ENCODE assay signal across 8 cellular contexts in genomic region chr5:87120518-87121314, GRCh38.
DNase-seq lines count a peak whose midpoint lies in the region; ATAC-seq, FAIRE-seq and TF ChIP-seq lines count a peak whose summit lies in the region.

No MANE protein-coding gene starts in this region.

- TF ChIP-seq CTCF in endothelial cell of umbilical vein (IDR thresholded peaks at IDR 0.05; ENCODE audit: extremely low read depth in 1 of 2, insufficient read depth in 1 of 2, low read depth in 1 of 2, low read length in 2 of 2) (no peak), suprapubic skin (IDR thresholded peaks at IDR 0.05) (no peak)

- H2AFZ ChIP-seq in endothelial cell of umbilical vein (ENCODE audit: low read depth, low read length): peak overlapping the region; percentile 60

- H3K9ac ChIP-seq in endothelial cell of umbilical vein (replicated peaks; ENCODE audit: extremely low read depth, insufficient read depth, low read length): peak overlapping the region; percentile 79

- H3K79me2 ChIP-seq in endothelial cell of umbilical vein (ENCODE audit: control insufficient read depth, insufficient read depth, low read length): no peaks in the 10 kb centered on the region

- WGBS in suprapubic skin: 20% methylated on average over 2 of the region's 2 CpGs

- peak; percentile 86 for FAIRE-seq in endothelial cell of umbilical vein (lab: Jason Lieb, UNC)

- dilution Hi-C loops in endothelial cell of umbilical vein (cut with MboI; ENCODE audit: extremely low pct_ligation_motif_present, low sequenced_read_pairs): no loop called here

- POLR2A ChIA-PET in endothelial cell of umbilical vein (lab: Charles Lee): interaction anchor here (0.8 to 1.4 kb wide), 2 partner anchors 74 to 147 kb away, joined by 3 to 4 read pairs; partner anchors contain the start of gene RASA1

- ATAC-seq in HG02623 (IDR thresholded peaks at IDR 0.05; ENCODE audit: unreplicated experiment): peak; percentile 27
- no peak for ATAC-seq in HG02798 (IDR thresholded peaks at IDR 0.05; ENCODE audit: poor library complexity, unreplicated experiment)

- BruUV-seq in endothelial cell of umbilical vein (replicated peaks; lab: Mats Ljungman, UMichigan): TSS peak; percentile 96

- H3K27ac ChIP-seq in SJCRH30 (peak overlapping the region; percentile 99), endothelial cell of umbilical vein (ENCODE audit: insufficient read depth, low read depth, low read length) (peak overlapping the region; percentile 98), suprapubic skin (peak overlapping the region; percentile 5)

- TF ChIP-seq POLR2A in endothelial cell of umbilical vein (IDR thresholded peaks at IDR 0.05; ENCODE audit: low read depth, low read length) (peak; percentile 38), suprapubic skin (IDR thresholded peaks at IDR 0.05) (no peak)

- no peaks in the 10 kb centered on the region for H3K9me3 ChIP-seq in SJCRH30 (replicated peaks)
- H3K9me3 ChIP-seq in endothelial cell of umbilical vein (replicated peaks; ENCODE audit: control insufficient read depth, insufficient read depth, low read length): no peaks in the 10 kb centered on the region
- no peaks in the 10 kb centered on the region for H3K9me3 ChIP-seq in suprapubic skin

- H4K20me1 ChIP-seq in endothelial cell of umbilical vein (replicated peaks; ENCODE audit: control insufficient read depth, extremely low read depth, insufficient read depth, low read length): no peaks in the 10 kb centered on the region

- CTCF ChIA-PET in endothelial cell of umbilical vein (lab: Charles Lee): interaction anchor here (0.7 to 2.2 kb wide), 7 partner anchors 13 to 148 kb away, joined by 3 to 16 read pairs (median 3); no protein-coding TSS in a partner anchor

- no peak for TF ChIP-seq EP300 in suprapubic skin (IDR thresholded peaks at IDR 0.05)

- intact Hi-C loops in endothelial cell of umbilical vein (cut with micrococcal nuclease): loop anchor here (1.0 to 5.0 kb wide), 5 partner anchors 31 to 292 kb away; partner anchors contain the start of genes CCNH and RASA1

- peak overlapping the region; percentile 89 for H3K4me2 ChIP-seq in endothelial cell of umbilical vein (ENCODE audit: insufficient read depth, low read length)

- H3K4me3 ChIP-seq in SJCRH30 (no peak overlapping the region; the same call in 1 of the 2 replicates), endothelial cell of umbilical vein (replicated peaks in 1 of 3; ENCODE audit: insufficient read depth in 1 of 3, low read depth in 1 of 3, low read length in 3 of 3) (peak overlapping the region in 1 of 3 experiments; percentile 2), suprapubic skin (no peak overlapping the region)

- no peaks in the 10 kb centered on the region for H3K9me1 ChIP-seq in endothelial cell of umbilical vein (replicated peaks; ENCODE audit: control insufficient read depth, extremely low read depth, insufficient read depth, low read length)

- DNase-seq in GM03348 (ENCODE audit: low spot score): peak; percentile 74
- DNase-seq in SJCRH30: peak; percentile 57 to 81
- DNase-seq in endothelial cell of umbilical vein (ENCODE audit: low read depth, low spot score): peak; percentile 87
- DNase-seq in suprapubic skin (ENCODE audit: low spot score in 2 of 2): no peak
- DNase-seq in NCI-H2227 treated with DMSO at 0.1 percent for 48 hours (lab: John Stamatoyannopoulos, UW): no peak
- no peak for DNase-seq in epidermal melanocyte (ENCODE audit: insufficient read length, low spot score)

- H3K27me3 ChIP-seq in SJCRH30 (no peaks in the 10 kb centered on the region), endothelial cell of umbilical vein (ENCODE audit: control insufficient read depth in 2 of 2, insufficient read depth in 2 of 2, low read length in 2 of 2) (no peaks in the 10 kb centered on the region), suprapubic skin (no peaks in the 10 kb centered on the region)

- H3K36me3 ChIP-seq in SJCRH30 (no peaks in the 10 kb centered on the region), endothelial cell of umbilical vein (ENCODE audit: control insufficient read depth in 2 of 2, extremely low read depth in 1 of 2, insufficient read depth in 2 of 2, low read length in 2 of 2) (no peaks in the 10 kb centered on the region), suprapubic skin (no peaks in the 10 kb centered on the region)

- peaks cover 51% of the 10 kb centered on the region for H3K4me1 ChIP-seq in SJCRH30
- H3K4me1 ChIP-seq in endothelial cell of umbilical vein (ENCODE audit: control insufficient read depth, extremely low read depth, insufficient read depth, low read length): peaks cover 30% of the 10 kb centered on the region
- peaks cover 17% of the 10 kb centered on the region for H3K4me1 ChIP-seq in suprapubic skin

TF ChIP-seq in endothelial cell of umbilical vein, 7 proteins besides CTCF, POLR2A, EP300 and RAD21:
- TF ChIP-seq GATA2 (IDR thresholded peaks at IDR 0.05; ENCODE audit: insufficient read depth, insufficient read length, low read depth, low read length) (peak; percentile 93), EZH2 (IDR thresholded peaks at IDR 0.05; ENCODE audit: borderline replicate concordance, low read depth, low read length, severe bottlenecking) (no peak), JUN (IDR thresholded peaks at IDR 0.05; ENCODE audit: borderline replicate concordance, insufficient read depth, insufficient read length, low read depth) (peak; percentile 83), POLR2AphosphoS5 (IDR thresholded peaks at IDR 0.05; ENCODE audit: insufficient read depth, low read depth, low read length) (peak; percentile 76), MAX (IDR thresholded peaks at IDR 0.05; ENCODE audit: insufficient read depth, insufficient read length) (no peak), FOS (IDR thresholded peaks at IDR 0.05; ENCODE audit: borderline replicate concordance, insufficient read depth, low read length) (peak; percentile 81)

Comparison
In these comparisons a context has a peak if more than half of its experiments do, and no peak if none do; other contexts are left out.
1. DNase-seq: peak in GM03348 (single experiment), SJCRH30 (2 of 2) and endothelial cell of umbilical vein (single experiment); none in suprapubic skin (0 of 2), NCI-H2227 treated with DMSO at 0.1 percent for 48 hours (single experiment) and epidermal melanocyte (single experiment).
2. H3K27ac ChIP-seq: peak in every context shown above with its lines; median percentile 99 in SJCRH30; 98 in endothelial cell of umbilical vein; 5 in suprapubic skin.